8 cellular contexts compared by ENCODE assay signal in the genomic region with DNA sequence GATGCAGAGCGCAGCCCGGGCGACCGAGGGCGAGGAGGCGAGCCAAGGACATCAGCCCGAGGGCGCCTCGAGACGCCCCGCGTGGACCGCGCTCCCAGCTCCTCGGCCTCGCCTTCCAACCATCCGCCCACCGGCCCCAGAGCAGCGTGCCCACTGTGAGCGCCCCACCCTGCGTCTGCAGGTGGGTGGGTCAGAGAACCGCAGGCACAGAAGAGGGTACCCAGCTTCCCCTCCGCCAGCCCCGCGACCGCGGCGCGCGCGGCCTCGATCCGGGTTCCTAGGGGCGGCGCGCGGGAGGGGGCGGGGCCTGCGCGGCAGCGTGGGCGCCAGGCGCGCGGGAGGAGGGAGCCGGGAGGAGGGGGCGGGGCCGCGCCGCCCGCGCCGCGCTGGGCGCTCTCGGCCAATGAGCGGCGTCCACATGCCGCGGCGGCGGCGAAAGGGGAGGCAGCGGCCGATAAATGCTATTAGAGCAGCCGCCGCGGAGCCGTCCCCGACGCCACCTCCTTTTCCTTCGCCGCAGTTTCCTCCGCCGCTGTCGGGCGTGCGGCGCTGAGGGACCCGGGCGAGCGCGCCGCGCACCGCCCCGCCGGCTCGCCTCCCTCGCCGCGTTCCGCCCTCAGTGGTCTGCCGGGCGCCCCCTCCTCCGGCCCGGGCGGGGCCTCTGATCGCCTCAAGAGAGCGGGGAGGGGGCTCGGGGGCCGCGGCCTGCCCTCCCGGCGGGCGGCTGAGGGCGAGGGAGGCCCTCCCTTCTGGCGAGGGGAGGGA. TPM values are rescaled to one million over a fixed set of nuclear protein-coding genes. Genes with fewer than 3 reads are reported as not detected.
A peak's percentile ranks its signal among the peaks of the same experiment; 100 is the strongest.
DNase-seq lines count a peak whose midpoint lies in the region; ATAC-seq and TF ChIP-seq lines count a peak whose summit lies in the region.

Gene ATP2A2, plus strand, starts transcription at position 464 of the 765 bp plus-strand sequence. CDS start 543 bp downstream, outside the sequence.

- ATAC-seq in naive thymus-derived CD4-positive, alpha-beta T cell = peak; percentile 96
- ATAC-seq in stimulated activated memory B cell treated with anti-CD40 and anti-IgM and Interleukin-4, amounts not matched to agents 10 μg/mL and 1 μg/mL and 100 μg/mL, for 72 hours = peak; percentile 94

- H3K27me3 ChIP-seq in DOHH2 (ENCODE audit: control insufficient read depth, low read length) = no peaks in the 10 kb centered on the region
- no peaks in the 10 kb centered on the region for H3K27me3 ChIP-seq in GM23248 (replicated peaks; ENCODE audit: insufficient read depth)
- no peaks in the 10 kb centered on the region for H3K27me3 ChIP-seq in fibroblast of lung (ENCODE audit: control insufficient read depth, insufficient read depth, low read length)
- no peaks in the 10 kb centered on the region for H3K27me3 ChIP-seq in naive thymus-derived CD4-positive, alpha-beta T cell (ENCODE audit: control insufficient read depth in 2 of 2, insufficient read depth in 2 of 2, low read length in 2 of 2)

- peaks cover 3% of the 10 kb centered on the region for H3K27me3 Mint-ChIP-seq in activated T-helper 1 cell treated with anti-CD3 and anti-CD28 coated beads, Interleukin-12 subunit alpha, Interleukin-12 subunit beta, Interleukin-2, Interleukin-4 antibody, amounts not matched to agents 30 ng/mL and 10 ng/mL and 1 ng/mL, durations not matched to agents 14 hours and 24 hours and 36 hours (ENCODE audit: insufficient read depth)
- H3K27me3 Mint-ChIP-seq in naive thymus-derived CD4-positive, alpha-beta T cell = peaks cover 0 to 11% (median 0%) of the 10 kb centered on the region in 5 donors
- H3K27me3 Mint-ChIP-seq in stimulated activated memory B cell treated with anti-CD40 and anti-IgM and Interleukin-4, amounts not matched to agents 10 μg/mL and 1 μg/mL and 100 μg/mL, for 72 hours = no peaks in the 10 kb centered on the region

- H4K20me1 ChIP-seq in DOHH2 (ENCODE audit: control insufficient read depth, insufficient read depth, low read depth, low read length) (peaks cover 27% of the 10 kb centered on the region), GM23248 (ENCODE audit: insufficient read depth) (peaks cover 23% of the 10 kb centered on the region), fibroblast of lung (ENCODE audit: control insufficient read depth, extremely low read depth, insufficient read depth, low read length) (peaks cover 14% of the 10 kb centered on the region)

- POLR2A ChIA-PET in naive thymus-derived CD4-positive, alpha-beta T cell (lab: Charles Lee) = interaction anchor here (0.6 to 2.5 kb wide), 10 partner anchors 9 to 1718 kb away, joined by 3 to 7 read pairs (median 4); partner anchors contain the start of genes ARPC3, FAM216A, GPN3 and IFT81

- H3K4me3 Mint-ChIP-seq in activated T-helper 1 cell treated with anti-CD3 and anti-CD28 coated beads, Interleukin-12 subunit alpha, Interleukin-12 subunit beta, Interleukin-2, Interleukin-4 antibody, amounts not matched to agents 30 ng/mL and 10 ng/mL and 1 ng/mL, durations not matched to agents 14 hours and 24 hours and 36 hours = peak within 1 kb of the TSS; percentile 90
- peak within 1 kb of the TSS; percentile 87 to 96 (median 93) for H3K4me3 Mint-ChIP-seq in naive thymus-derived CD4-positive, alpha-beta T cell
- H3K4me3 Mint-ChIP-seq in stimulated activated memory B cell treated with anti-CD40 and anti-IgM and Interleukin-4, amounts not matched to agents 10 μg/mL and 1 μg/mL and 100 μg/mL, for 72 hours = peak within 1 kb of the TSS; percentile 95

- H3K9me2 ChIP-seq in DOHH2 (replicated peaks; ENCODE audit: control insufficient read depth, low read length) (no peaks in the 10 kb centered on the region), GM23248 (ENCODE audit: insufficient read depth) (no peaks in the 10 kb centered on the region)

- intact Hi-C loops in activated T-helper 1 cell treated with anti-CD3 and anti-CD28 coated beads, Interleukin-12 subunit alpha, Interleukin-12 subunit beta, Interleukin-2, Interleukin-4 antibody, amounts not matched to agents 30 ng/mL and 10 ng/mL and 1 ng/mL, durations not matched to agents 14 hours and 24 hours and 36 hours (cut with micrococcal nuclease) = loop anchor here (1.0 to 10.0 kb wide), 14 partner anchors 66 to 1129 kb away; partner anchors contain the start of genes ANKRD13A, C12orf76, FAM216A and GIT2
- intact Hi-C loops in naive thymus-derived CD4-positive, alpha-beta T cell (cut with micrococcal nuclease) = loop anchor here (1.0 to 10.0 kb wide), 16 partner anchors 122 to 709 kb away; partner anchors contain the start of genes ANAPC7 (in 2 of the 2), GIT2 (in 2 of the 2), IFT81 (in 2 of the 2) and PPP1CC (in 2 of the 2)

- H3K27ac Mint-ChIP-seq in activated T-helper 1 cell treated with anti-CD3 and anti-CD28 coated beads, Interleukin-12 subunit alpha, Interleukin-12 subunit beta, Interleukin-2, Interleukin-4 antibody, amounts not matched to agents 30 ng/mL and 10 ng/mL and 1 ng/mL, durations not matched to agents 14 hours and 24 hours and 36 hours = peak within 1 kb of the TSS; percentile 85
- peak within 1 kb of the TSS; percentile 84 to 93 (median 89) for H3K27ac Mint-ChIP-seq in naive thymus-derived CD4-positive, alpha-beta T cell
- peak within 1 kb of the TSS; percentile 95 for H3K27ac Mint-ChIP-seq in stimulated activated memory B cell treated with anti-CD40 and anti-IgM and Interleukin-4, amounts not matched to agents 10 μg/mL and 1 μg/mL and 100 μg/mL, for 72 hours

- H3K27ac ChIP-seq in DOHH2 (ENCODE audit: low read depth, low read length) (peak within 1 kb of the TSS; percentile 76), GM23248 (peak within 1 kb of the TSS; percentile 89), fibroblast of lung (ENCODE audit: insufficient read depth, low read length) (peak within 1 kb of the TSS; percentile 91)
- H3K27ac ChIP-seq in naive thymus-derived CD4-positive, alpha-beta T cell (ENCODE audit: low read depth, low read length) = peak within 1 kb of the TSS; percentile 92

- CTCF ChIA-PET in naive thymus-derived CD4-positive, alpha-beta T cell (lab: Charles Lee) = interaction anchor here (0.8 to 1.6 kb wide), 3 partner anchors 12 to 150 kb away, joined by 3 read pairs; no protein-coding TSS in a partner anchor

- H3K4me1 ChIP-seq in DOHH2 (ENCODE audit: control insufficient read depth, low read length) (peaks cover 47% of the 10 kb centered on the region), GM23248 (ENCODE audit: insufficient read depth) (peaks cover 33% of the 10 kb centered on the region), fibroblast of lung (ENCODE audit: control insufficient read depth, extremely low read depth, insufficient read depth, low read length) (peaks cover 4% of the 10 kb centered on the region)
- H3K4me1 ChIP-seq in naive thymus-derived CD4-positive, alpha-beta T cell (ENCODE audit: control insufficient read depth in 2 of 2, insufficient read depth in 2 of 2, low read length in 2 of 2) = peaks cover 12 to 27% of the 10 kb centered on the region in 2 donors

- TF ChIP-seq CTCF in DOHH2 (IDR thresholded peaks at IDR 0.05; ENCODE audit: low read depth, low read length, poor library complexity, severe bottlenecking) = no peak
- TF ChIP-seq CTCF in fibroblast of lung (conservative IDR thresholded peaks at IDR 0.05 in 1 of 2, IDR thresholded peaks at IDR 0.05 in 1 of 2; ENCODE audit: low read depth in 1 of 2, low read length in 2 of 2) = no peak

- H3K4me3 ChIP-seq in DOHH2 (ENCODE audit: low read length) = peak within 1 kb of the TSS; percentile 92
- H3K4me3 ChIP-seq in GM23248 = peak within 1 kb of the TSS; percentile 90
- H3K4me3 ChIP-seq in fibroblast of lung (replicated peaks in 1 of 4; ENCODE audit: control extremely low read depth in 1 of 4, insufficient read depth in 1 of 4, low read depth in 3 of 4, low read length in 4 of 4) = peak within 1 kb of the TSS; percentile 75 to 92 (median 82)
- H3K4me3 ChIP-seq in naive thymus-derived CD4-positive, alpha-beta T cell (ENCODE audit: low read length) = peak within 1 kb of the TSS; percentile 83

- 2 to 4% methylated on average over 22 to 68 of the region's 108 CpGs for WGBS in GM23248 (ENCODE audit: low coverage in 1 of 2, low lambda C conversion rate in 2 of 2, missing lambda C conversion rate in 2 of 2), 2 experiments

- in situ Hi-C loops in GM23248 (cut with MboI) = no loop called here

- H3K79me2 ChIP-seq in DOHH2 (ENCODE audit: control insufficient read depth, low read length) (peaks cover 46% of the 10 kb centered on the region), GM23248 (ENCODE audit: insufficient read depth) (peaks cover 44% of the 10 kb centered on the region), fibroblast of lung (ENCODE audit: control insufficient read depth, insufficient read depth, low read length) (peaks cover 45% of the 10 kb centered on the region)

- H3K36me3 ChIP-seq in DOHH2 (ENCODE audit: control insufficient read depth, low read length) (peaks cover 45% of the 10 kb centered on the region), GM23248 (ENCODE audit: low read depth) (peaks cover 18% of the 10 kb centered on the region), fibroblast of lung (ENCODE audit: control insufficient read depth, insufficient read depth, low read length) (peaks cover 2% of the 10 kb centered on the region)
- H3K36me3 ChIP-seq in naive thymus-derived CD4-positive, alpha-beta T cell (ENCODE audit: control insufficient read depth in 2 of 3, insufficient read depth in 3 of 3, low read length in 3 of 3) = peaks cover 0 to 8% (median 0%) of the 10 kb centered on the region in 3 experiments

- peaks cover 34% of the 10 kb centered on the region for H3K36me3 Mint-ChIP-seq in activated T-helper 1 cell treated with anti-CD3 and anti-CD28 coated beads, Interleukin-12 subunit alpha, Interleukin-12 subunit beta, Interleukin-2, Interleukin-4 antibody, amounts not matched to agents 30 ng/mL and 10 ng/mL and 1 ng/mL, durations not matched to agents 14 hours and 24 hours and 36 hours (ENCODE audit: low read depth)
- peaks cover 0 to 31% (median 6%) of the 10 kb centered on the region in 5 donors for H3K36me3 Mint-ChIP-seq in naive thymus-derived CD4-positive, alpha-beta T cell
- peaks cover 17% of the 10 kb centered on the region for H3K36me3 Mint-ChIP-seq in stimulated activated memory B cell treated with anti-CD40 and anti-IgM and Interleukin-4, amounts not matched to agents 10 μg/mL and 1 μg/mL and 100 μg/mL, for 72 hours

- H3K9ac ChIP-seq in GM23248 = peak within 1 kb of the TSS; percentile 97
- H3K9ac ChIP-seq in fibroblast of lung (ENCODE audit: insufficient read depth, low read length) = peak within 1 kb of the TSS; percentile 93

- H2AFZ ChIP-seq in GM23248 (peak within 1 kb of the TSS; percentile 90), fibroblast of lung (ENCODE audit: low read length) (peak within 1 kb of the TSS; percentile 79)

- H3K4me2 ChIP-seq in DOHH2 (ENCODE audit: low read length) (peak within 1 kb of the TSS; percentile 97), GM23248 (ENCODE audit: unreplicated experiment) (peak within 1 kb of the TSS; percentile 96), fibroblast of lung (ENCODE audit: extremely low read depth, insufficient read depth, low read length) (peak within 1 kb of the TSS; percentile 96)

- no peaks in the 10 kb centered on the region for H3K9me3 Mint-ChIP-seq in activated T-helper 1 cell treated with anti-CD3 and anti-CD28 coated beads, Interleukin-12 subunit alpha, Interleukin-12 subunit beta, Interleukin-2, Interleukin-4 antibody, amounts not matched to agents 30 ng/mL and 10 ng/mL and 1 ng/mL, durations not matched to agents 14 hours and 24 hours and 36 hours
- no peaks in the 10 kb centered on the region for H3K9me3 Mint-ChIP-seq in naive thymus-derived CD4-positive, alpha-beta T cell
- H3K9me3 Mint-ChIP-seq in stimulated activated memory B cell treated with anti-CD40 and anti-IgM and Interleukin-4, amounts not matched to agents 10 μg/mL and 1 μg/mL and 100 μg/mL, for 72 hours = no peaks in the 10 kb centered on the region

- H3F3A ChIP-seq in DOHH2 (ENCODE audit: control insufficient read depth, insufficient read depth) = peaks cover 4% of the 10 kb centered on the region; the same call in 1 of the 2 replicates
- H3F3A ChIP-seq in GM23248 (ENCODE audit: insufficient read depth) = peaks cover 41% of the 10 kb centered on the region

- peak; percentile 97 for DNase-seq in GM23248
- DNase-seq in LHCN-M2 (ENCODE audit: low read depth) = peak; percentile 88
- peak; percentile 95 for DNase-seq in RPMI8226
- peak; percentile 89 for DNase-seq in activated T-helper 1 cell treated with anti-CD3 and anti-CD28 coated beads, Interleukin-12 subunit alpha, Interleukin-12 subunit beta, Interleukin-2, Interleukin-4 antibody, amounts not matched to agents 30 ng/mL and 10 ng/mL and 1 ng/mL, durations not matched to agents 14 hours and 24 hours and 36 hours (ENCODE audit: low spot score)
- DNase-seq in fibroblast of lung (ENCODE audit: low read depth in 2 of 2) = peak; percentile 82 to 86
- peak; percentile 87 to 93 (median 91) for DNase-seq in naive thymus-derived CD4-positive, alpha-beta T cell

- H3K4me1 Mint-ChIP-seq in activated T-helper 1 cell treated with anti-CD3 and anti-CD28 coated beads, Interleukin-12 subunit alpha, Interleukin-12 subunit beta, Interleukin-2, Interleukin-4 antibody, amounts not matched to agents 30 ng/mL and 10 ng/mL and 1 ng/mL, durations not matched to agents 14 hours and 24 hours and 36 hours (ENCODE audit: low read depth) = peaks cover 48% of the 10 kb centered on the region
- H3K4me1 Mint-ChIP-seq in naive thymus-derived CD4-positive, alpha-beta T cell = peaks cover 39 to 50% (median 48%) of the 10 kb centered on the region in 7 donors
- peaks cover 44% of the 10 kb centered on the region for H3K4me1 Mint-ChIP-seq in stimulated activated memory B cell treated with anti-CD40 and anti-IgM and Interleukin-4, amounts not matched to agents 10 μg/mL and 1 μg/mL and 100 μg/mL, for 72 hours

- H3K9me3 ChIP-seq in DOHH2 (ENCODE audit: control insufficient read depth, insufficient read depth, low read length) (no peaks in the 10 kb centered on the region), GM23248 (ENCODE audit: low read depth) (no peaks in the 10 kb centered on the region), fibroblast of lung (ENCODE audit: control insufficient read depth, insufficient read depth, low read depth, low read length) (no peaks in the 10 kb centered on the region)
- no peaks in the 10 kb centered on the region for H3K9me3 ChIP-seq in naive thymus-derived CD4-positive, alpha-beta T cell (ENCODE audit: control insufficient read depth in 2 of 3, low read length in 3 of 3)

RNA-seq across cellular contexts. Expression of gene ATP2A2, which starts in this region (rescaled TPM):
- total RNA-seq in GM23248 (2014; rRNA removed; shearing (Covaris generic)) = 142 and 148 TPM in 2 replicates
- polyA plus RNA-seq in GM23248 (2016; fragmentation: Nextera tagmentation; extraction: Ambion mirVana) (28.7 and 29.5 TPM in 2 replicates), fibroblast of lung (203 and 216 TPM in 2 replicates)
- total RNA-seq in LHCN-M2 (2014; rRNA removed) (114 and 132 TPM in 2 replicates), fibroblast of lung (119 and 151 TPM in 2 replicates)
- 73.9 TPM for polyA plus RNA-seq in LHCN-M2 (2012)
- total RNA-seq in activated T-helper 1 cell treated with anti-CD3 and anti-CD28 coated beads, Interleukin-12 subunit alpha, Interleukin-12 subunit beta, Interleukin-2, Interleukin-4 antibody, amounts not matched to agents 30 ng/mL and 10 ng/mL and 1 ng/mL, durations not matched to agents 14 hours and 24 hours and 36 hours = 208 and 211 TPM in 2 replicates
- 201 and 225 TPM in 2 replicates for polyA plus RNA-seq in fibroblast of lung (2012)
- 322 and 360 TPM in 2 replicates for polyA minus RNA-seq in fibroblast of lung (ENCODE audit: low replicate concordance)
- 100 to 1,000 TPM in 2 of 5 experiments, 10 to 100 TPM in 3; 81.4 to 160 (median 83.9) TPM for total RNA-seq in naive thymus-derived CD4-positive, alpha-beta T cell
- 1 to 10 TPM; 2.1 to 2.5 TPM for polyA plus RNA-seq in naive thymus-derived CD4-positive, alpha-beta T cell

Comparison
In these comparisons a context has a peak if more than half of its experiments do, and no peak if none do; other contexts are left out.
1. Peak in every context shown above with its lines: DNase-seq, ATAC-seq, H3K4me3 ChIP-seq and H3K27ac ChIP-seq.